ENCODE assay signal across 15 cellular contexts in the genomic region with DNA sequence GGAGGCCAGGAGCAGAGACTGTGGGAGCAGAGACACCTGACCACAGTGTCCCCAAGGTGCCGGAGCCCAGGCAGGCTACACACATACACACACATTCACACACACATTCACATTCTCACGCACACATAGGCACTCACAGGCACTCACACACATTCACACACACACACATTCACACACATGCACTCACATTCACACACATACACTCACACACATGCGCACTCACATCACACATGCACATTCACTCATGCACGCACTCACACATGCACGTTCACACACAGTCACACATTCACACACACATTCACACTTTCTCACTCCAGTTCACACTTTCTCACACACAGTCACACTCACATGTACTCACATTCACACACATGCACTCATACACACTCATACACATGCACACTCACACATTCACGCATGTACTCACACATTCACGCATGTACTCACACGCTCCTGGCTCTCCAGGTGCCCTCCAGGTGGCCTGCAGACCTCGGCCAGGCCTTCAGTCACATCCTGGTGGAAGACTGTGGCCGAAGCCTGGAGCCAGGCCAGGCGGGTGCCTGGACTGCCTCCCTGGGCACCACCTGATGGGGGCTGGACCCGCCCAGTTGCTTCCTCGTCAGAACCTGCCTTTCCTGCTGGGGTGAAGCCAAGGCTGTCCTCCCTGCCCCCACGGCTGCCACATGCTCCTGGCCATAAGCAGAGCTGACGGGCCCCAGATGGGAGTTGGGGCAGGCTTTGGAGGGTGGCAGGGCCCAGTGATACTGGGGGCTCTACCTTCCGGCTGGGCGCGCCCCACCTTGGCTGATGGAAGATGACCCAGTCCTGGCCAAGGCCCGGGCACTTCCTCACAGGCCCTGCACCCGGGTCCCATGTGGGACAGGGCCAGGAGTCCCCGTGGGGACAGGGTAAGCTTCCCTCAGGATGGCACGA.
DNase-seq lines count a peak whose midpoint lies in the region; ATAC-seq, FAIRE-seq and TF ChIP-seq lines count a peak whose summit lies in the region.
"Had no signal": no experiment of that assay in that cellular context is flagged by ENCODE, and none has a peak within 500 bp of the region (broad histone marks: within the 10 kb centered on the region; RNA-seq: fewer than 3 reads in every experiment).

No MANE protein-coding gene starts in this region.

- no peak overlapping the region for H2BK15ac ChIP-seq in IMR-90 (ENCODE audit: low read depth, low read length)

- in situ Hi-C loops in IMR-90 (cut with MboI; ENCODE audit: low sequenced_read_pairs) = no loop called here

- CTCF ChIA-PET in IMR-90 (lab: Yijun Ruan, JAX) = no interaction called here

- no peak overlapping the region for H2BK20ac ChIP-seq in IMR-90 (ENCODE audit: low read depth, low read length)

- peak overlapping the region; percentile 10 for H2BK5ac ChIP-seq in IMR-90 (ENCODE audit: low read depth, low read length, poor library complexity, severe bottlenecking)

- H4K91ac ChIP-seq in IMR-90 (ENCODE audit: insufficient read depth, low read depth, low read length) = no peak overlapping the region

- H3K79me1 ChIP-seq in IMR-90 (ENCODE audit: low read depth in 1 of 2, low read length in 2 of 2) = no peaks in the 10 kb centered on the region

- H3K9ac ChIP-seq in IMR-90 (ENCODE audit: low read depth, low read length) (no peak overlapping the region), keratinocyte (ENCODE audit: control insufficient read depth, extremely low read depth, insufficient read depth, low read length) (no peak overlapping the region)

- BruUV-seq in IMR-90 (replicated peaks; lab: Mats Ljungman, UMichigan) = no TSS peak

- H3K79me2 ChIP-seq in keratinocyte (ENCODE audit: control insufficient read depth, insufficient read depth, low read length) = no peaks in the 10 kb centered on the region

- ATAC-seq in IMR-90 (ENCODE audit: low read depth) (no peak), HG02798 (IDR thresholded peaks at IDR 0.05; ENCODE audit: poor library complexity, unreplicated experiment) (no peak)
- ATAC-seq: stimulated activated memory B cell treated with anti-CD40 and anti-IgM and Interleukin-4, amounts not matched to agents 10 μg/mL and 1 μg/mL and 100 μg/mL, for 72 hours had no signal

- no peak overlapping the region for H3K14ac ChIP-seq in IMR-90 (replicated peaks; ENCODE audit: low read depth, low read length)

- intact Hi-C loops in IMR-90 (cut with micrococcal nuclease) = no loop called here

- dilution Hi-C loops in IMR-90 (cut with HindIII; ENCODE audit: low sequenced_read_pairs, unreplicated experiment) = no loop called here
- dilution Hi-C loops in keratinocyte (cut with MboI; ENCODE audit: extremely low pct_ligation_motif_present, low sequenced_read_pairs) = no loop called here

- no peaks in the 10 kb centered on the region for H3K36me3 ChIP-seq in IMR-90 (ENCODE audit: control insufficient read depth, insufficient read depth, low read length)
- H3K36me3 ChIP-seq in keratinocyte (ENCODE audit: control insufficient read depth in 2 of 2, extremely low read depth in 1 of 2, insufficient read depth in 2 of 2, low read length in 2 of 2) = no peaks in the 10 kb centered on the region
- no peaks in the 10 kb centered on the region for H3K36me3 ChIP-seq in suprapubic skin
- H3K36me3 ChIP-seq: ascending aorta had no signal

- no peak overlapping the region; the same call in 1 of the 2 replicates for H3K23ac ChIP-seq in IMR-90 (ENCODE audit: low read depth, low read length)

- no peaks in the 10 kb centered on the region for H3K9me3 ChIP-seq in IMR-90 (ENCODE audit: control insufficient read depth, insufficient read depth, low read length)
- no peaks in the 10 kb centered on the region for H3K9me3 ChIP-seq in keratinocyte (ENCODE audit: control insufficient read depth, low read depth, low read length)
- H3K9me3 ChIP-seq in suprapubic skin = no peaks in the 10 kb centered on the region
- H3K9me3 ChIP-seq: ascending aorta had no signal

- POLR2A ChIA-PET in IMR-90 (lab: Charles Lee; ENCODE audit: unreplicated experiment) = no interaction called here

- no peak overlapping the region for H2BK120ac ChIP-seq in IMR-90 (ENCODE audit: low read depth, low read length)

- H2AK9ac ChIP-seq in IMR-90 (replicated peaks; ENCODE audit: low read depth, low read length, poor library complexity) = no peak overlapping the region

- H2AK5ac ChIP-seq in IMR-90 (ENCODE audit: low read depth, low read length) = peak overlapping the region; percentile 7; the same call in 1 of the 2 replicates

- peaks cover 4% of the 10 kb centered on the region; the same call in 1 of the 2 replicates for H3K4me1 ChIP-seq in IMR-90 (ENCODE audit: control insufficient read depth, insufficient read depth, low read length)
- H3K4me1 ChIP-seq in keratinocyte (ENCODE audit: control insufficient read depth, extremely low read depth, insufficient read depth, low read length) = peaks cover 10% of the 10 kb centered on the region
- H3K4me1 ChIP-seq in suprapubic skin = peaks cover 15% of the 10 kb centered on the region
- H3K4me1 ChIP-seq: ascending aorta had no signal

- TF ChIP-seq RAD21 in IMR-90 (IDR thresholded peaks at IDR 0.05; ENCODE audit: low read length) = no peak

- peak overlapping the region; percentile 56 for H2AFZ ChIP-seq in IMR-90 (replicated peaks; ENCODE audit: low read length, poor library complexity)
- no peak overlapping the region for H2AFZ ChIP-seq in keratinocyte (ENCODE audit: control insufficient read depth, low read length)

- no peak overlapping the region for H3K56ac ChIP-seq in IMR-90 (ENCODE audit: extremely low read depth, insufficient read depth, low read length)

- H3K27me3 ChIP-seq in IMR-90 (ENCODE audit: control insufficient read depth, insufficient read depth, low read length) = peaks cover 20% of the 10 kb centered on the region
- peaks cover 26% of the 10 kb centered on the region for H3K27me3 ChIP-seq in keratinocyte (ENCODE audit: control insufficient read depth, extremely low read depth, insufficient read depth, low read length)
- peaks cover 68% of the 10 kb centered on the region for H3K27me3 ChIP-seq in suprapubic skin

- H4K20me1 ChIP-seq in IMR-90 (ENCODE audit: insufficient read depth, low read length) (no peaks in the 10 kb centered on the region), keratinocyte (ENCODE audit: control insufficient read depth, extremely low read depth, insufficient read depth, low read length) (no peaks in the 10 kb centered on the region)

- H4K5ac ChIP-seq in IMR-90 (ENCODE audit: low read depth, low read length) = no peak overlapping the region

- TF ChIP-seq CTCF in IMR-90 (conservative IDR thresholded peaks at IDR 0.05; ENCODE audit: low read depth, low read length) = no peak
- no peak for TF ChIP-seq CTCF in VCaP (conservative IDR thresholded peaks at IDR 0.05)
- TF ChIP-seq CTCF in keratinocyte (optimal IDR thresholded peaks at IDR 0.05 in 1 of 3, IDR thresholded peaks at IDR 0.05 in 1 of 3, conservative IDR thresholded peaks at IDR 0.05 in 1 of 3; ENCODE audit: extremely low read depth in 1 of 3, insufficient read depth in 2 of 3, low read length in 3 of 3) = no peak
- TF ChIP-seq CTCF in suprapubic skin (IDR thresholded peaks at IDR 0.05) = no peak

- WGBS in IMR-90 (ENCODE audit: extremely low coverage in 2 of 2, insufficient read length in 1 of 2), 2 experiments = 94% methylated on average over 20 of the region's 22 CpGs; no CpG with 5 or more reads in 1 of the 2 experiments
- WGBS in suprapubic skin = 73% methylated on average over 12 of the region's 22 CpGs

- H3K9me1 ChIP-seq in IMR-90 (ENCODE audit: insufficient read depth, low read length) (no peaks in the 10 kb centered on the region; the same call in 1 of the 2 replicates), keratinocyte (ENCODE audit: control insufficient read depth, extremely low read depth, insufficient read depth, low read length) (no peaks in the 10 kb centered on the region)

- TF ChIP-seq EP300 in suprapubic skin (IDR thresholded peaks at IDR 0.05) = no peak

- TF ChIP-seq POLR2A in IMR-90 (IDR thresholded peaks at IDR 0.05; ENCODE audit: low read depth, low read length) = no peak
- TF ChIP-seq POLR2A in suprapubic skin (IDR thresholded peaks at IDR 0.05) = no peak

- no peak overlapping the region for H3K18ac ChIP-seq in IMR-90 (ENCODE audit: low read depth, low read length)

- no peak overlapping the region for H4K8ac ChIP-seq in IMR-90 (ENCODE audit: low read depth in 2 of 2, low read length in 2 of 2)

- DNase-seq in IMR-90 (no peak), keratinocyte (ENCODE audit: low read depth, low spot score) (no peak), suprapubic skin (ENCODE audit: low spot score in 2 of 2) (peak; percentile 57 to 67), COLO668 (lab: John Stamatoyannopoulos, UW; ENCODE audit: unreplicated experiment) (no peak)
- DNase-seq in NK-92 treated with Interleukin-12 subunit alpha and Interleukin-12 subunit beta, amount 100 ng/mL, for 24 hours (lab: John Stamatoyannopoulos, UW) = no peak
- DNase-seq: activated CD4-positive, alpha-beta T cell treated with anti-CD3 and anti-CD28 coated beads, Interleukin-2, amount 10 ng/mL, durations not matched to agents 7 days and 5 days; dermis blood vessel endothelial cell; GF-D8; NCI-H446; retina; stimulated activated CD4-positive, alpha-beta T cell treated with anti-CD3 and anti-CD28 coated beads, Interleukin-4, amount 100 ng/mL, for 4 hours had no signal

- no peak overlapping the region for H3K4ac ChIP-seq in IMR-90 (ENCODE audit: low read depth, low read length)

- peak; percentile 73 for FAIRE-seq in keratinocyte (lab: Jason Lieb, UNC)

- H3K27ac ChIP-seq in IMR-90 (ENCODE audit: insufficient read depth, low read length) (no peak overlapping the region), VCaP (peak overlapping the region; percentile 45; the same call in 1 of the 2 replicates), keratinocyte (ENCODE audit: control insufficient read depth, insufficient read depth, low read length) (no peak overlapping the region), suprapubic skin (no peak overlapping the region)
- H3K27ac ChIP-seq: ascending aorta had no signal

- H3K4me3 ChIP-seq in IMR-90 (ENCODE audit: insufficient read depth, low read depth, low read length) (no peak overlapping the region), keratinocyte (ENCODE audit: control insufficient read depth in 2 of 3, extremely low read depth in 1 of 3, insufficient read depth in 2 of 3, low read depth in 1 of 3, low read length in 3 of 3) (no peak overlapping the region), suprapubic skin (no peak overlapping the region)
- H3K4me3 ChIP-seq: ascending aorta had no signal

- no peak overlapping the region for H3K4me2 ChIP-seq in IMR-90 (ENCODE audit: low read depth, low read length)
- no peak overlapping the region for H3K4me2 ChIP-seq in keratinocyte (ENCODE audit: control insufficient read depth, extremely low read depth, insufficient read depth, low read depth, low read length)

TF ChIP-seq in IMR-90, 13 proteins besides CTCF, POLR2A, EP300 and RAD21 (continues in another document):
- TF ChIP-seq CHD1 (IDR thresholded peaks at IDR 0.05; ENCODE audit: low read depth, low read length) (no peak), SMC3 (IDR thresholded peaks at IDR 0.05; ENCODE audit: low read depth, low read length) (no peak), CEBPB (IDR thresholded peaks at IDR 0.05; ENCODE audit: low read depth, low read length) (no peak), BHLHE40 (IDR thresholded peaks at IDR 0.05; ENCODE audit: low read depth, low read length) (no peak), NFE2L2 (IDR thresholded peaks at IDR 0.05; ENCODE audit: low read depth, low read length) (no peak), MAZ (IDR thresholded peaks at IDR 0.05; ENCODE audit: borderline replicate concordance, low read depth, low read length) (no peak)

Comparison
In these comparisons a context has a peak if more than half of its experiments do, and no peak if none do; other contexts are left out.
1. DNase-seq: peak in suprapubic skin (2 of 2); none in IMR-90 (single experiment), keratinocyte (single experiment), NK-92 treated with Interleukin-12 subunit alpha and Interleukin-12 subunit beta, amount 100 ng/mL, for 24 hours (single experiment) and COLO668 (single experiment).